ENCODE assay signal across 8 cellular contexts in the genomic region with DNA sequence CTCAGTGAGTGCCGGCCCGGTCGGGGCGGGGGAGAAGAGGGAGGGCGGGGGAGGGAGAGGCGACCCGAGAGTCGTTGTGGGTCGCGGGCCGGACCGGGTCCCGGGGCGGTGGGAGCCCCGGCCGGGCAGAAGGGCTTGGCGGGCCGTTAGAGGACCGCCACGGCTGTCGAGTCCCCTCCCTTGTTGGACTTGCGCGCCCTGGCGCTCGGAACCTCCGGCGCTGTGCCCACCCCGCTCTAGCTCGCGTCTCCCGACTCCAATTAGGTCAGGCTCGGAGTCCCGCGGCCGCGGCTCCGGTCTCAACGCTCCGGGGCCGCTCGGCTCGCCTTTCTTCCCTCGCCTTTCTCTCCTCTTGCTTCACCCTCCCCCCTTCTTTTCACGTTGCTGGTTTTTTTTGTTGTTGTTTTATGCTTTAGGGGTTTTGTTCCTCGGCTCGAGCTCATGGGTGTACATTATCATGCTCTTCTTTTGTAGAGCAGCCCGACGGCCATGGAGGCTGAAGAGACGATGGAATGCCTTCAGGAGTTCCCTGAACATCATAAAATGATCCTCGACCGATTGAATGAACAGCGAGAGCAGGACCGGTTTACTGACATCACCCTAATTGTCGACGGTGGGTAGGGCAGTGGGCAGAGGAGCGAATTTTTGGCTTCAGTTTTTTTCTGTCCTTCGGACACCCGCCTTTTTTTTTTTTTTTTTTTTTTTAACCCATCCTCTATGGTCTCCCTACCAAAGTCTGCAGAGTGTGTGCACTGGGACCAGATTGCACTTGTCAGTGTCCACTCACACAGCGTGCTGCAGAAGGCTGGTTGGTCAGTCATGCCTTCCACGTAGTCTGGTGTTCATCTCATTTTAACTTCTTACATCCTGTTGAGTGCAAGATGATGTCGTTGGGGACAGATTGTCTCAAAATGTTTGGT. TPM values are rescaled to one million over a fixed set of nuclear protein-coding genes. Genes with fewer than 3 reads are reported as not detected.
DNase-seq lines count a peak whose midpoint lies in the region; ATAC-seq, FAIRE-seq and TF ChIP-seq lines count a peak whose summit lies in the region.

No MANE protein-coding gene starts in this region.

- H4K91ac ChIP-seq in H1 (replicated peaks; ENCODE audit: insufficient read length, low read length): peak overlapping the region; percentile 68

- ATAC-seq in GM21576 (IDR thresholded peaks at IDR 0.05; ENCODE audit: unreplicated experiment): peak; percentile 33

- H3K4me2 ChIP-seq in H1 (ENCODE audit: insufficient read depth in 1 of 2, low read depth in 2 of 2, low read length in 2 of 2): peak overlapping the region; percentile 89 to 95

- H4K5ac ChIP-seq in H1 (ENCODE audit: insufficient read length, low read depth, low read length): peak overlapping the region; percentile 89

- no peak overlapping the region for H2BK120ac ChIP-seq in H1 (replicated peaks; ENCODE audit: low read depth, low read length)

- no peaks in the 10 kb centered on the region for H3K79me1 ChIP-seq in H1 (ENCODE audit: low read depth, low read length)

- H3K9me3 ChIP-seq in HUES6 (ENCODE audit: control insufficient read depth, insufficient read depth, low read depth, low read length): no peaks in the 10 kb centered on the region
- no peaks in the 10 kb centered on the region for H3K9me3 ChIP-seq in H1 (ENCODE audit: insufficient read depth in 2 of 2, low read depth in 1 of 2, low read length in 1 of 2)
- no peaks in the 10 kb centered on the region for H3K9me3 ChIP-seq in mesodermal cell (ENCODE audit: control insufficient read depth, low read length)

- CTCF ChIA-PET in H1 (lab: Charles Lee; ENCODE audit: partially characterized antibody): interaction anchor here (0.6 to 10.0 kb wide), 9 partner anchors 8 to 363 kb away, joined by 3 to 103 read pairs (median 5); no protein-coding TSS in a partner anchor

- H3K27ac ChIP-seq in HUES6 (ENCODE audit: low read depth, low read length) (peak overlapping the region; percentile 98), H1 (ENCODE audit: low read depth, low read length) (peak overlapping the region; percentile 95), mesodermal cell (ENCODE audit: low read depth, low read length, severe bottlenecking) (peak overlapping the region; percentile 95), urinary bladder (ENCODE audit: low read depth) (peak overlapping the region; percentile 97)

- H3K23ac ChIP-seq in H1 (ENCODE audit: insufficient read length): no peak overlapping the region

- TF ChIP-seq RAD21 in H1 (IDR thresholded peaks at IDR 0.05 in 1 of 2, conservative IDR thresholded peaks at IDR 0.05 in 1 of 2; ENCODE audit: low read depth in 2 of 2, low read length in 2 of 2): no peak

- peaks cover 6% of the 10 kb centered on the region for H3K23me2 ChIP-seq in H1 (ENCODE audit: low read depth, low read length)

- H3K79me2 ChIP-seq in H1 (ENCODE audit: control insufficient read depth in 1 of 2, insufficient read depth in 2 of 2, low read length in 2 of 2): peaks cover 4 to 49% of the 10 kb centered on the region in 2 experiments; a peak in 3 of 4 replicates

- WGBS in H1 (ENCODE audit: extremely low coverage in 1 of 2, insufficient coverage in 1 of 2, insufficient read length in 1 of 2, insufficient replicate concordance in 2 of 2, low coverage in 1 of 2, low lambda C conversion rate in 2 of 2, missing lambda C conversion rate in 1 of 2), 2 experiments: 3% methylated on average over 39 of the region's 61 CpGs; no CpG with 5 or more reads in 1 of the 2 experiments
- WGBS in mesodermal cell (ENCODE audit: insufficient coverage in 2 of 2), 2 experiments: 1% methylated on average over 21 to 29 of the region's 61 CpGs
- under 1% methylated on average over 61 of the region's 61 CpGs for WGBS in urinary bladder

- peak; percentile 7 for DNase-seq in activated CD4-positive, alpha-beta T cell treated with anti-CD3 and anti-CD28 coated beads, Interleukin-2, amount 50 U/mL, for 1 hour
- no peak for DNase-seq in activated CD4-positive, alpha-beta T cell treated with anti-CD3 and anti-CD28 coated beads for 1 hour
- DNase-seq in SHP77 treated with DMSO at 0.1 percent for 48 hours (lab: John Stamatoyannopoulos, UW) (peak; percentile 9), H1 (ENCODE audit: low read depth in 1 of 2, low spot score in 2 of 2) (peak in 1 of 2 experiments; percentile 77)

- TF ChIP-seq POLR2A in H1 (IDR thresholded peaks at IDR 0.05; ENCODE audit: control extremely low read depth in 1 of 2, low read depth in 2 of 2, low read length in 2 of 2): peak; percentile 4 to 93

- peaks cover 0 to 2% of the 10 kb centered on the region in 2 experiments for H4K20me1 ChIP-seq in H1 (replicated peaks in 1 of 2; ENCODE audit: control insufficient read depth in 1 of 2, insufficient read depth in 2 of 2, low read length in 2 of 2)

- no peaks in the 10 kb centered on the region for H3K27me3 ChIP-seq in HUES6 (ENCODE audit: control insufficient read depth, insufficient read depth, low read length)
- H3K27me3 ChIP-seq in H1 (replicated peaks in 1 of 4; ENCODE audit: control insufficient read depth in 3 of 4, extremely low read depth in 1 of 4, insufficient read depth in 3 of 4, low read length in 3 of 4): 0 out of 7 replicates have a peak, but pooled peaks cover 0 to 1% (median 0%) of the 10 kb centered on the region in 4 experiments

- no peak overlapping the region; the same call in 1 of the 2 replicates for H2AK5ac ChIP-seq in H1 (ENCODE audit: low read depth, low read length)

- no peak overlapping the region; the same call in 1 of the 2 replicates for H2BK12ac ChIP-seq in H1 (ENCODE audit: low read depth, low read length)

- H3K36me3 ChIP-seq in HUES6 (ENCODE audit: control insufficient read depth, insufficient read depth, low read length): peaks cover 34% of the 10 kb centered on the region
- H3K36me3 ChIP-seq in H1 (ENCODE audit: control insufficient read depth in 2 of 4, insufficient read depth in 4 of 4, low read length in 3 of 4): peaks cover 2 to 38% (median 16%) of the 10 kb centered on the region in 4 experiments; a peak in 6 of 8 replicates
- peaks cover 41% of the 10 kb centered on the region for H3K36me3 ChIP-seq in mesodermal cell (ENCODE audit: control insufficient read depth, insufficient read depth, low read length)
- peaks cover 5% of the 10 kb centered on the region for H3K36me3 ChIP-seq in urinary bladder (ENCODE audit: insufficient read depth)

- H2AFZ ChIP-seq in H1 (ENCODE audit: low read length): peak overlapping the region; percentile 47

- H4K8ac ChIP-seq in H1 (ENCODE audit: extremely low read depth, insufficient read depth, low read length): peak overlapping the region; percentile 97; the same call in 1 of the 2 replicates

- POLR2A ChIA-PET in H1 (lab: Charles Lee; ENCODE audit: partially characterized antibody): interaction anchor here (0.6 to 2.8 kb wide), 31 partner anchors 9 to 362 kb away, joined by 3 to 13 read pairs (median 4); partner anchors contain the start of genes ANXA2R and TMEM267

- peak overlapping the region; percentile 88 for H2BK5ac ChIP-seq in H1 (ENCODE audit: low read depth, low read length)

- peak overlapping the region; percentile 87 for H3K56ac ChIP-seq in H1 (replicated peaks; ENCODE audit: insufficient read length, low read depth, low read length)

- no peak for TF ChIP-seq EP300 in H1 (IDR thresholded peaks at IDR 0.05; ENCODE audit: borderline replicate concordance in 1 of 2, low read depth in 2 of 2, low read length in 2 of 2)

- no peak overlapping the region for H2BK15ac ChIP-seq in H1 (ENCODE audit: low read length)

- TF ChIP-seq CTCF in H1 (IDR thresholded peaks at IDR 0.05; ENCODE audit: control extremely low read depth in 1 of 3, insufficient read depth in 1 of 3, low read depth in 1 of 3, low read length in 3 of 3): no peak

- no peak overlapping the region for H3K14ac ChIP-seq in H1 (ENCODE audit: insufficient read length)

- FAIRE-seq in H1 (lab: Jason Lieb, UNC): no peak

- H3K18ac ChIP-seq in H1 (ENCODE audit: extremely low read depth, low read length): peak overlapping the region; percentile 83

- no peak overlapping the region for H2BK20ac ChIP-seq in H1 (ENCODE audit: low read length)

- H3K9ac ChIP-seq in HUES6 (ENCODE audit: low read length): peak overlapping the region; percentile 96
- peak overlapping the region; percentile 91 to 95 (median 93) for H3K9ac ChIP-seq in H1 (replicated peaks in 1 of 4; ENCODE audit: extremely low read depth in 1 of 4, low read depth in 3 of 4, low read length in 3 of 4)

- peak overlapping the region; percentile 95 for H3K4me3 ChIP-seq in HUES6 (ENCODE audit: low read depth, low read length)
- H3K4me3 ChIP-seq in H1 (ENCODE audit: extremely low read depth in 1 of 4, insufficient read depth in 2 of 4, low read depth in 3 of 4, low read length in 4 of 4): peak overlapping the region; percentile 76 to 99 (median 92)
- peak overlapping the region; percentile 84 for H3K4me3 ChIP-seq in mesodermal cell (ENCODE audit: extremely low read depth, insufficient read depth, low read length, poor library complexity, severe bottlenecking)
- H3K4me3 ChIP-seq in urinary bladder (ENCODE audit: low read depth, low read length): peak overlapping the region; percentile 53

- peaks cover 11% of the 10 kb centered on the region for H3K4me1 ChIP-seq in HUES6 (ENCODE audit: control insufficient read depth, insufficient read depth, low read length)
- no peaks in the 10 kb centered on the region; a peak in 2 of 7 replicates for H3K4me1 ChIP-seq in H1 (replicated peaks in 1 of 4; ENCODE audit: control insufficient read depth in 3 of 4, insufficient read depth in 4 of 4, low read length in 3 of 4)
- H3K4me1 ChIP-seq in mesodermal cell (ENCODE audit: control insufficient read depth, insufficient read depth, low read length, poor library complexity, severe bottlenecking): peaks cover 17% of the 10 kb centered on the region
- H3K4me1 ChIP-seq in urinary bladder (ENCODE audit: insufficient read depth): no peaks in the 10 kb centered on the region

- peak overlapping the region; percentile 1 for H3K4ac ChIP-seq in H1 (replicated peaks; ENCODE audit: insufficient read length, low read depth, low read length)

TF ChIP-seq in H1, 55 proteins besides CTCF, POLR2A, EP300 and RAD21 (continues in another document):
- TF ChIP-seq EGR1 (IDR thresholded peaks at IDR 0.05; ENCODE audit: borderline replicate concordance, low read depth, low read length): no peak

RNA-seq across cellular contexts. Expression of gene ZNF131, which starts 1.1 kb away (rescaled TPM):
- 34.9 and 36.3 TPM in 2 replicates for total RNA-seq in H1 (2021; fragmentation: NEBNext Ultra II Directional; extraction: Animal tissue kit (Norgen Biotek cat#: 25700))
- polyA plus RNA-seq in H1 (2011; rRNA removed): 11.7 and 16.1 TPM in 2 replicates
- 21.2 TPM for polyA plus RNA-seq in H1 (2011; cell fraction: cytosol; rRNA removed)
- polyA plus RNA-seq in H1 (2011; cell fraction: nucleus; rRNA removed): 20.4 TPM
- polyA plus RNA-seq in H1 (2012, experiment 1 of 2): 23.4 to 32.6 TPM (median 24.7 TPM) in 4 replicates
- 3.2 TPM for polyA plus RNA-seq in H1 (2012, experiment 2 of 2)
- 42.2 TPM for polyA plus RNA-seq in H1 (2013, experiment 1 of 2)
- 42.9 TPM for polyA plus RNA-seq in H1 (2013, experiment 2 of 2)
- 34.1 and 43.9 TPM in 2 replicates for polyA minus RNA-seq in H1 (2011; rRNA and poly(A)+ RNA removed)
- polyA minus RNA-seq in H1 (2011; cell fraction: cytosol; rRNA and poly(A)+ RNA removed): 28.8 TPM
- polyA minus RNA-seq in H1 (2011; cell fraction: nucleus; rRNA and poly(A)+ RNA removed): 65.7 TPM
- 29.3 TPM for polyA plus RNA-seq in mesodermal cell (2013, experiment 1 of 2)
- polyA plus RNA-seq in mesodermal cell (2013, experiment 2 of 2): 31.7 TPM
- 69.7 TPM for total RNA-seq in urinary bladder
- polyA plus RNA-seq in urinary bladder: 22.9 TPM
